In genomic region chr14:39641224-39641623, GRCh38 we compare ENCODE assay signal across 17 cellular contexts.
DNase-seq lines count a peak whose midpoint lies in the region; ATAC-seq and TF ChIP-seq lines count a peak whose summit lies in the region.
"Had no signal": no experiment of that assay in that cellular context is flagged by ENCODE, and none has a peak within 500 bp of the region (broad histone marks: within the 10 kb centered on the region; RNA-seq: fewer than 3 reads in every experiment).

No MANE protein-coding gene starts in this region.

- peaks cover 0 to 10% (median 4%) of the 10 kb centered on the region in 4 donors for H3K4me1 Mint-ChIP-seq in CD4-positive, alpha-beta memory T cell
- peaks cover 3% of the 10 kb centered on the region for H3K4me1 Mint-ChIP-seq in activated CD8-positive, alpha-beta T cell treated with anti-CD3 and anti-CD28 coated beads for 36 hours (ENCODE audit: low read depth)
- H3K4me1 Mint-ChIP-seq: WTC11 had no signal

- H3K4me1 ChIP-seq in CD4-positive, alpha-beta memory T cell (ENCODE audit: insufficient read depth, low read length) = peaks cover 20% of the 10 kb centered on the region
- no peaks in the 10 kb centered on the region for H3K4me1 ChIP-seq in colonic mucosa
- H3K4me1 ChIP-seq: left lung, right atrium auricular region, SJSA1 had no signal

- no peaks in the 10 kb centered on the region for H3K27me3 Mint-ChIP-seq in CD4-positive, alpha-beta memory T cell
- no peaks in the 10 kb centered on the region for H3K27me3 Mint-ChIP-seq in activated CD8-positive, alpha-beta T cell treated with anti-CD3 and anti-CD28 coated beads for 36 hours
- H3K27me3 Mint-ChIP-seq: natural killer cell treated with Interleukin-12 subunit alpha and Interleukin-12 subunit beta and Interleukin-15 and Interleukin-18, amount 100 ng/mL, for 72 hours had no signal

- peaks cover 0 to 5% of the 10 kb centered on the region in 2 donors for H3K9me3 ChIP-seq in CD4-positive, alpha-beta memory T cell (ENCODE audit: control insufficient read depth in 1 of 2, low read length in 2 of 2)
- no peaks in the 10 kb centered on the region for H3K9me3 ChIP-seq in colonic mucosa
- H3K9me3 ChIP-seq: right atrium auricular region, SJSA1 had no signal

- ATAC-seq in GM18907 (IDR thresholded peaks at IDR 0.05; ENCODE audit: unreplicated experiment) = peak; percentile 95
- ATAC-seq in HG02943 (IDR thresholded peaks at IDR 0.05; ENCODE audit: low read depth, unreplicated experiment) = peak; percentile 97
- no peak for ATAC-seq in activated CD8-positive, alpha-beta T cell treated with anti-CD3 and anti-CD28 coated beads for 36 hours
- no peak for ATAC-seq in GM21576 (IDR thresholded peaks at IDR 0.05; ENCODE audit: unreplicated experiment)
- no peak for ATAC-seq in HG02759 (IDR thresholded peaks at IDR 0.05; ENCODE audit: unreplicated experiment)
- ATAC-seq: left lung; natural killer cell treated with Interleukin-12 subunit alpha and Interleukin-12 subunit beta and Interleukin-15 and Interleukin-18, amount 100 ng/mL, for 72 hours; WTC11 had no signal

- H3K27ac Mint-ChIP-seq in CD4-positive, alpha-beta memory T cell = peak overlapping the region in 3 of 7 donors; percentile 46 to 92 (median 54)
- H3K27ac Mint-ChIP-seq in activated CD8-positive, alpha-beta T cell treated with anti-CD3 and anti-CD28 coated beads for 36 hours = peak overlapping the region; percentile 46
- H3K27ac Mint-ChIP-seq: natural killer cell treated with Interleukin-12 subunit alpha and Interleukin-12 subunit beta and Interleukin-15 and Interleukin-18, amount 100 ng/mL, for 72 hours; WTC11 had no signal

- H3K9me3 Mint-ChIP-seq in CD4-positive, alpha-beta memory T cell = peaks cover 2 to 51% (median 41%) of the 10 kb centered on the region in 8 donors
- peaks cover 20% of the 10 kb centered on the region for H3K9me3 Mint-ChIP-seq in activated CD8-positive, alpha-beta T cell treated with anti-CD3 and anti-CD28 coated beads for 36 hours

- H3K9ac ChIP-seq in colonic mucosa (ENCODE audit: low read depth in 2 of 2, low read length in 2 of 2) = no peak overlapping the region

- peak in 2 of 5 donors; percentile 10 to 14 for DNase-seq in CD4-positive, alpha-beta memory T cell
- DNase-seq in activated CD8-positive, alpha-beta T cell treated with anti-CD3 and anti-CD28 coated beads for 36 hours = no peak
- DNase-seq in colonic mucosa = no peak
- no peak for DNase-seq in UCSD-AML1 (lab: John Stamatoyannopoulos, UW; ENCODE audit: unreplicated experiment)
- DNase-seq: caudate nucleus, left lung, NCI-H2107 had no signal

- CTCF ChIA-PET in CD4-positive, alpha-beta memory T cell (lab: Charles Lee; ENCODE audit: partially characterized antibody) = interaction anchor here (0.6 kb wide), 1 partner anchor 28 kb away, joined by 3 read pairs; no protein-coding TSS in a partner anchor
- CTCF ChIA-PET in activated CD8-positive, alpha-beta T cell treated with anti-CD3 and anti-CD28 coated beads for 36 hours (lab: Charles Lee) = no interaction called here

- no peak overlapping the region for H3K27ac ChIP-seq in CD4-positive, alpha-beta memory T cell (ENCODE audit: low read depth, low read length)
- H3K27ac ChIP-seq in colonic mucosa = no peak overlapping the region
- H3K27ac ChIP-seq: C4-2B, epithelial cell of prostate, left lung, right atrium auricular region, SJSA1 had no signal

- intact Hi-C loops in CD4-positive, alpha-beta memory T cell (cut with micrococcal nuclease) = no loop called here
- intact Hi-C loops in activated CD8-positive, alpha-beta T cell treated with anti-CD3 and anti-CD28 coated beads for 36 hours (cut with micrococcal nuclease) = no loop called here
- intact Hi-C loops in colonic mucosa (cut with DNase I) = no loop called here

- no peaks in the 10 kb centered on the region for H3K27me3 ChIP-seq in CD4-positive, alpha-beta memory T cell (ENCODE audit: insufficient read depth, low read length)
- H3K27me3 ChIP-seq in colonic mucosa = no peaks in the 10 kb centered on the region
- H3K27me3 ChIP-seq: left lung, right atrium auricular region, SJSA1 had no signal

- POLR2A ChIA-PET in CD4-positive, alpha-beta memory T cell (lab: Charles Lee; ENCODE audit: partially characterized antibody) = no interaction called here
- POLR2A ChIA-PET in activated CD8-positive, alpha-beta T cell treated with anti-CD3 and anti-CD28 coated beads for 36 hours (lab: Charles Lee) = no interaction called here

- H3K4me3 Mint-ChIP-seq in CD4-positive, alpha-beta memory T cell = peak overlapping the region; percentile 13 to 75 (median 58)
- H3K4me3 Mint-ChIP-seq in activated CD8-positive, alpha-beta T cell treated with anti-CD3 and anti-CD28 coated beads for 36 hours = no peak overlapping the region
- H3K4me3 Mint-ChIP-seq: natural killer cell treated with Interleukin-12 subunit alpha and Interleukin-12 subunit beta and Interleukin-15 and Interleukin-18, amount 100 ng/mL, for 72 hours; WTC11 had no signal

- H3K36me3 Mint-ChIP-seq in CD4-positive, alpha-beta memory T cell = peaks cover 0 to 19% of the 10 kb centered on the region in 2 donors
- peaks cover 4% of the 10 kb centered on the region for H3K36me3 Mint-ChIP-seq in activated CD8-positive, alpha-beta T cell treated with anti-CD3 and anti-CD28 coated beads for 36 hours (ENCODE audit: low read depth)

- TF ChIP-seq CTCF in activated CD8-positive, alpha-beta T cell treated with anti-CD3 and anti-CD28 coated beads for 36 hours (IDR thresholded peaks at IDR 0.05) = no peak
- no peak for TF ChIP-seq CTCF in colonic mucosa (IDR thresholded peaks at IDR 0.05)

- H3K4me3 ChIP-seq in CD4-positive, alpha-beta memory T cell (ENCODE audit: low read length in 2 of 2) = no peak overlapping the region
- no peak overlapping the region for H3K4me3 ChIP-seq in colonic mucosa
- H3K4me3 ChIP-seq: left lung, right atrium auricular region, SJSA1 had no signal

- H3K36me3 ChIP-seq in CD4-positive, alpha-beta memory T cell (ENCODE audit: insufficient read depth, low read length) = no peaks in the 10 kb centered on the region
- no peaks in the 10 kb centered on the region for H3K36me3 ChIP-seq in colonic mucosa
- H3K36me3 ChIP-seq: left lung, right atrium auricular region, SJSA1 had no signal

Comparison
In these comparisons a context has a peak if more than half of its experiments do, and no peak if none do; other contexts are left out.
1. ATAC-seq: peak in GM18907 (single experiment) and HG02943 (single experiment); none in activated CD8-positive, alpha-beta T cell treated with anti-CD3 and anti-CD28 coated beads for 36 hours (single experiment), GM21576 (single experiment) and HG02759 (single experiment).